1 cellular context compared by ENCODE assay signal in genomic region chr5:54249210-54250028, GRCh38.
TF ChIP-seq lines count a peak whose summit lies in the region.

No MANE protein-coding gene starts in this region.

TF ChIP-seq in K562, 482 proteins besides CTCF, POLR2A, EP300 and RAD21 (continued from another document and continues in another):
- no peak for TF ChIP-seq SFPQ (IDR thresholded peaks at IDR 0.05; ENCODE audit: low read depth, low read length)
- no peak for TF ChIP-seq ZBTB33 (CRISPR knock-in tag; IDR thresholded peaks at IDR 0.05)
- TF ChIP-seq ZNF174 (CRISPR knock-in tag; IDR thresholded peaks at IDR 0.05): no peak
- TF ChIP-seq STAT6 (CRISPR knock-in tag; IDR thresholded peaks at IDR 0.05): no peak
- no peak for TF ChIP-seq RBBP5 (IDR thresholded peaks at IDR 0.05; ENCODE audit: borderline replicate concordance, insufficient read depth, low read length, poor library complexity, severe bottlenecking)
- TF ChIP-seq SAFB2 (IDR thresholded peaks at IDR 0.05; ENCODE audit: borderline replicate concordance, low read depth, low read length, severe bottlenecking): no peak
- no peak for TF ChIP-seq TAF1 (IDR thresholded peaks at IDR 0.05; ENCODE audit: control insufficient read depth, extremely low read depth, insufficient read depth, low read length, severe bottlenecking)
- TF ChIP-seq TCF15 (CRISPR knock-in tag; IDR thresholded peaks at IDR 0.05): no peak
- no peak for TF ChIP-seq SMARCB1 (IDR thresholded peaks at IDR 0.05; ENCODE audit: insufficient read length, low read depth)
- no peak for TF ChIP-seq PBX2 (CRISPR knock-in tag; IDR thresholded peaks at IDR 0.05; ENCODE audit: low read depth)
- TF ChIP-seq PBX2 (tag; conservative IDR thresholded peaks at IDR 0.05; ENCODE audit: low read depth): 0 out of 2 replicates have a peak, but pooled peaks have one; percentile 7
- 0 out of 2 replicates have a peak, but pooled peaks have one; percentile 11 for TF ChIP-seq ARID1B (IDR thresholded peaks at IDR 0.05)
- TF ChIP-seq ZNF766 (CRISPR knock-in tag; conservative IDR thresholded peaks at IDR 0.05): peak; percentile 64; the same call in 1 of the 2 replicates
- no peak for TF ChIP-seq CHD1 (IDR thresholded peaks at IDR 0.05; ENCODE audit: low read length)
- TF ChIP-seq NFIX (CRISPR knock-in tag; IDR thresholded peaks at IDR 0.05; ENCODE audit: low read depth): peak; percentile 94
- no peak for TF ChIP-seq TFAP4 (CRISPR knock-in tag; IDR thresholded peaks at IDR 0.05; ENCODE audit: borderline replicate concordance)
- TF ChIP-seq ZBTB11 (CRISPR knock-in tag; IDR thresholded peaks at IDR 0.05): no peak
- TF ChIP-seq ATF7 (IDR thresholded peaks at IDR 0.05): peak; percentile 24; the same call in 1 of the 2 replicates
- peak; percentile 10 for TF ChIP-seq MEIS2 (IDR thresholded peaks at IDR 0.05; ENCODE audit: partially characterized antibody)
- no peak for TF ChIP-seq FOSL1 (tag; conservative IDR thresholded peaks at IDR 0.05)
- TF ChIP-seq ZNF589 (CRISPR knock-in tag; IDR thresholded peaks at IDR 0.05; ENCODE audit: low read depth): no peak
- no peak for TF ChIP-seq ZNF644 (tag; IDR thresholded peaks at IDR 0.05; ENCODE audit: low read depth)
- TF ChIP-seq SP1 (CRISPR knock-in tag; IDR thresholded peaks at IDR 0.05): no peak
- TF ChIP-seq ZNF41 (CRISPR knock-in tag; conservative IDR thresholded peaks at IDR 0.05): no peak
- no peak for TF ChIP-seq PYGO2 (tag; IDR thresholded peaks at IDR 0.05)
- no peak for TF ChIP-seq BACH1 (tag; IDR thresholded peaks at IDR 0.05)
- TF ChIP-seq U2AF1 (optimal IDR thresholded peaks at IDR 0.05; ENCODE audit: low read depth, low read length): no peak
- no peak for TF ChIP-seq HDGF (IDR thresholded peaks at IDR 0.05)
- TF ChIP-seq GTF3C2 (IDR thresholded peaks at IDR 0.05; ENCODE audit: borderline replicate concordance, extremely low read depth, insufficient read length): no peak
- no peak for TF ChIP-seq ZNF23 (CRISPR knock-in tag; IDR thresholded peaks at IDR 0.05)
- TF ChIP-seq SMARCA4 (IDR thresholded peaks at IDR 0.05): peak; percentile 30; the same call in 1 of the 2 replicates
- no peak for TF ChIP-seq CREB1 (IDR thresholded peaks at IDR 0.05)
- no peak for TF ChIP-seq CREB1 (CRISPR knock-in tag; IDR thresholded peaks at IDR 0.05)
- peak; percentile 99 for TF ChIP-seq NFIC (IDR thresholded peaks at IDR 0.05)
- TF ChIP-seq ZNF277 (CRISPR knock-in tag; IDR thresholded peaks at IDR 0.05; ENCODE audit: borderline replicate concordance): no peak
- TF ChIP-seq TAF7 (tag; IDR thresholded peaks at IDR 0.05): no peak
- no peak for TF ChIP-seq SOX6 (IDR thresholded peaks at IDR 0.05)
